Comparison of ENCODE assay signal across 8 cellular contexts in genomic region chr7:123747089-123747488, GRCh38. TPM values are rescaled to one million over a fixed set of nuclear protein-coding genes. Genes with fewer than 3 reads are reported as not detected.
DNase-seq lines count a peak whose midpoint lies in the region; ATAC-seq, FAIRE-seq and TF ChIP-seq lines count a peak whose summit lies in the region.

No MANE protein-coding gene starts in this region.

- H3K27me3 Mint-ChIP-seq in activated CD4-positive, alpha-beta T cell treated with anti-CD3 and anti-CD28 coated beads, Interleukin-2, amount 10 ng/mL, durations not matched to agents 24 days and 14 days: peaks cover 5% of the 10 kb centered on the region
- H3K27me3 Mint-ChIP-seq in activated CD4-positive, alpha-beta memory T cell treated with anti-CD3 and anti-CD28 coated beads, Interleukin-2, amount 10 ng/mL, durations not matched to agents 7 days and 5 days: no peaks in the 10 kb centered on the region

- H3K9me3 ChIP-seq in keratinocyte (ENCODE audit: control insufficient read depth, low read depth, low read length) (no peaks in the 10 kb centered on the region), testis (no peaks in the 10 kb centered on the region)

- no peaks in the 10 kb centered on the region for H3K9me3 Mint-ChIP-seq in activated CD4-positive, alpha-beta T cell treated with anti-CD3 and anti-CD28 coated beads, Interleukin-2, amount 10 ng/mL, durations not matched to agents 24 days and 14 days
- no peaks in the 10 kb centered on the region for H3K9me3 Mint-ChIP-seq in activated CD4-positive, alpha-beta memory T cell treated with anti-CD3 and anti-CD28 coated beads, Interleukin-2, amount 10 ng/mL, durations not matched to agents 7 days and 5 days

- no peak for ATAC-seq in HG02798 (IDR thresholded peaks at IDR 0.05; ENCODE audit: poor library complexity, unreplicated experiment)

- H3K36me3 Mint-ChIP-seq in activated CD4-positive, alpha-beta T cell treated with anti-CD3 and anti-CD28 coated beads, Interleukin-2, amount 10 ng/mL, durations not matched to agents 24 days and 14 days (ENCODE audit: low read depth): peaks cover 7% of the 10 kb centered on the region
- peaks cover 24% of the 10 kb centered on the region for H3K36me3 Mint-ChIP-seq in activated CD4-positive, alpha-beta memory T cell treated with anti-CD3 and anti-CD28 coated beads, Interleukin-2, amount 10 ng/mL, durations not matched to agents 7 days and 5 days (ENCODE audit: low read depth)

- H3K36me3 ChIP-seq in keratinocyte (ENCODE audit: control insufficient read depth in 2 of 2, extremely low read depth in 1 of 2, insufficient read depth in 2 of 2, low read length in 2 of 2): no peaks in the 10 kb centered on the region
- no peaks in the 10 kb centered on the region for H3K36me3 ChIP-seq in testis (ENCODE audit: low read depth, missing control alignments)

- POLR2A ChIA-PET in activated CD4-positive, alpha-beta memory T cell treated with anti-CD3 and anti-CD28 coated beads, Interleukin-2, amount 10 ng/mL, durations not matched to agents 7 days and 5 days (lab: Charles Lee): interaction anchor here (1.9 kb wide), 1 partner anchor 43 kb away, joined by 5 read pairs; no protein-coding TSS in a partner anchor
- POLR2A ChIA-PET in RWPE1 (lab: Yijun Ruan, JAX; ENCODE audit: low non-redundant PET): no interaction called here

- H3K4me3 ChIP-seq in keratinocyte (ENCODE audit: control insufficient read depth in 2 of 3, extremely low read depth in 1 of 3, insufficient read depth in 2 of 3, low read depth in 1 of 3, low read length in 3 of 3): peak overlapping the region; percentile 68 to 89 (median 84)
- peak overlapping the region; percentile 89 to 98 for H3K4me3 ChIP-seq in testis

- H3K27me3 ChIP-seq in keratinocyte (ENCODE audit: control insufficient read depth, extremely low read depth, insufficient read depth, low read length) (no peaks in the 10 kb centered on the region), testis (no peaks in the 10 kb centered on the region)

- H3K4me1 ChIP-seq in keratinocyte (ENCODE audit: control insufficient read depth, extremely low read depth, insufficient read depth, low read length) (peaks cover 34% of the 10 kb centered on the region), testis (peaks cover 38% of the 10 kb centered on the region)

- H3K9me1 ChIP-seq in keratinocyte (ENCODE audit: control insufficient read depth, extremely low read depth, insufficient read depth, low read length): no peaks in the 10 kb centered on the region

- DNase-seq in activated CD4-positive, alpha-beta T cell treated with anti-CD3 and anti-CD28 coated beads, Interleukin-2, amount 10 ng/mL, durations not matched to agents 24 days and 14 days: no peak
- DNase-seq in activated CD4-positive, alpha-beta T cell treated with anti-CD3 and anti-CD28 coated beads for 4 hours: no peak
- no peak for DNase-seq in activated CD4-positive, alpha-beta memory T cell treated with anti-CD3 and anti-CD28 coated beads, Interleukin-2, amount 10 ng/mL, durations not matched to agents 7 days and 5 days
- DNase-seq in keratinocyte (ENCODE audit: low read depth, low spot score) (no peak), testis (no peak), NCI-H226 (no peak), RWPE1 (ENCODE audit: low spot score) (no peak)

- TF ChIP-seq POLR2A in testis (IDR thresholded peaks at IDR 0.05): no peak

- H3K4me3 Mint-ChIP-seq in activated CD4-positive, alpha-beta T cell treated with anti-CD3 and anti-CD28 coated beads, Interleukin-2, amount 10 ng/mL, durations not matched to agents 24 days and 14 days: peak overlapping the region; percentile 89
- peak overlapping the region; percentile 100 for H3K4me3 Mint-ChIP-seq in activated CD4-positive, alpha-beta memory T cell treated with anti-CD3 and anti-CD28 coated beads, Interleukin-2, amount 10 ng/mL, durations not matched to agents 7 days and 5 days

- H3K27ac Mint-ChIP-seq in activated CD4-positive, alpha-beta T cell treated with anti-CD3 and anti-CD28 coated beads, Interleukin-2, amount 10 ng/mL, durations not matched to agents 24 days and 14 days: peak overlapping the region; percentile 94
- peak overlapping the region; percentile 90 for H3K27ac Mint-ChIP-seq in activated CD4-positive, alpha-beta memory T cell treated with anti-CD3 and anti-CD28 coated beads, Interleukin-2, amount 10 ng/mL, durations not matched to agents 7 days and 5 days

- H3K27ac ChIP-seq in keratinocyte (ENCODE audit: control insufficient read depth, insufficient read depth, low read length) (peak overlapping the region; percentile 98), testis (peak overlapping the region; percentile 98 to 99), RWPE1 (no peak overlapping the region)

- CTCF ChIA-PET in activated CD4-positive, alpha-beta memory T cell treated with anti-CD3 and anti-CD28 coated beads, Interleukin-2, amount 10 ng/mL, durations not matched to agents 7 days and 5 days (lab: Charles Lee): no interaction called here
- CTCF ChIA-PET in RWPE1 (lab: Yijun Ruan, JAX): no interaction called here

- FAIRE-seq in keratinocyte (lab: Jason Lieb, UNC): no peak

- 5 to 11% methylated on average over 4 of the region's 4 CpGs for WGBS in testis, 2 donors

- H3K79me2 ChIP-seq in keratinocyte (ENCODE audit: control insufficient read depth, insufficient read depth, low read length): peaks cover 77% of the 10 kb centered on the region

- H3K4me2 ChIP-seq in keratinocyte (ENCODE audit: control insufficient read depth, extremely low read depth, insufficient read depth, low read depth, low read length): peak overlapping the region; percentile 99

- no peak overlapping the region for H2AFZ ChIP-seq in keratinocyte (ENCODE audit: control insufficient read depth, low read length)

- dilution Hi-C loops in keratinocyte (cut with MboI; ENCODE audit: extremely low pct_ligation_motif_present, low sequenced_read_pairs): no loop called here

- peaks cover 57% of the 10 kb centered on the region for H3K4me1 Mint-ChIP-seq in activated CD4-positive, alpha-beta T cell treated with anti-CD3 and anti-CD28 coated beads, Interleukin-2, amount 10 ng/mL, durations not matched to agents 24 days and 14 days
- H3K4me1 Mint-ChIP-seq in activated CD4-positive, alpha-beta memory T cell treated with anti-CD3 and anti-CD28 coated beads, Interleukin-2, amount 10 ng/mL, durations not matched to agents 7 days and 5 days: peaks cover 48% of the 10 kb centered on the region

- H3K9ac ChIP-seq in keratinocyte (ENCODE audit: control insufficient read depth, extremely low read depth, insufficient read depth, low read length): peak overlapping the region; percentile 98

- TF ChIP-seq CTCF in keratinocyte (optimal IDR thresholded peaks at IDR 0.05 in 1 of 3, IDR thresholded peaks at IDR 0.05 in 1 of 3, conservative IDR thresholded peaks at IDR 0.05 in 1 of 3; ENCODE audit: extremely low read depth in 1 of 3, insufficient read depth in 2 of 3, low read length in 3 of 3) (no peak), testis (IDR thresholded peaks at IDR 0.05) (no peak), RWPE1 (conservative IDR thresholded peaks at IDR 0.05; ENCODE audit: low read depth) (no peak)

- intact Hi-C loops in activated CD4-positive, alpha-beta T cell treated with anti-CD3 and anti-CD28 coated beads, Interleukin-2, amount 10 ng/mL, durations not matched to agents 24 days and 14 days (cut with micrococcal nuclease): loop anchor here (1.0 to 5.0 kb wide), 2 partner anchors 35 to 1180 kb away; partner anchors contain the start of gene POT1
- intact Hi-C loops in testis (cut with DNase I; ENCODE audit: low total_unique reads): no loop called here

- H4K20me1 ChIP-seq in keratinocyte (ENCODE audit: control insufficient read depth, extremely low read depth, insufficient read depth, low read length): peaks cover 10% of the 10 kb centered on the region

RNA-seq across cellular contexts. Expression of gene WASL, which starts 1.7 kb away (rescaled TPM):
- total RNA-seq in activated CD4-positive, alpha-beta T cell treated with anti-CD3 and anti-CD28 coated beads, Interleukin-2, amount 10 ng/mL, durations not matched to agents 24 days and 14 days: 6.4 and 6.7 TPM in 2 replicates
- 1 to 10 TPM; 7.1 to 7.3 TPM for total RNA-seq in activated CD4-positive, alpha-beta memory T cell treated with anti-CD3 and anti-CD28 coated beads, Interleukin-2, amount 10 ng/mL, durations not matched to agents 7 days and 5 days
- polyA plus RNA-seq in keratinocyte (9.5 to 17.5 TPM (median 15.9 TPM) in 3 replicates), testis (ENCODE audit: insufficient read depth, low read depth, low replicate concordance) (43.3 TPM)
- polyA plus RNA-seq in keratinocyte (2011; ENCODE audit: low read depth): 25.5 TPM
- 14.2 and 23.6 TPM in 2 replicates for polyA plus RNA-seq in keratinocyte (2011; cell fraction: cytosol; rRNA removed)
- polyA plus RNA-seq in keratinocyte (2011; cell fraction: nucleus; rRNA removed): 12.6 and 15.4 TPM in 2 replicates
- polyA plus RNA-seq in keratinocyte (2012; ENCODE audit: low replicate concordance): 22.6 and 35.5 TPM in 2 replicates
- polyA minus RNA-seq in keratinocyte: 6.2 to 11.4 TPM (median 6.9 TPM) in 3 replicates
- polyA minus RNA-seq in keratinocyte (2011; cell fraction: cytosol; rRNA and poly(A)+ RNA removed): 9.4 TPM
- polyA minus RNA-seq in keratinocyte (2011; cell fraction: nucleus; rRNA and poly(A)+ RNA removed): 10.4 and 19.6 TPM in 2 replicates
- total RNA-seq in testis: 10 to 100 TPM; 62.6 to 69.3 TPM
